ENCODE assay signal across 8 cellular contexts in genomic region chr20:18287915-18288747, GRCh38. TPM values are rescaled to one million over a fixed set of nuclear protein-coding genes. Genes with fewer than 3 reads are reported as not detected.
DNase-seq lines count a peak whose midpoint lies in the region; ATAC-seq and TF ChIP-seq lines count a peak whose summit lies in the region.

Gene ZNF133 (plus strand): TSS chr20:18288527. CDS start chr20:18305687, 17,160 bp downstream.

- CTCF ChIA-PET in SK-N-SH (lab: Yijun Ruan, JAX): interaction anchor here (0.9 to 2.1 kb wide), 3 partner anchors 12 to 29 kb away, joined by 3 to 9 read pairs (median 6); no protein-coding TSS in a partner anchor

- TF ChIP-seq RAD21 in SK-N-SH (IDR thresholded peaks at IDR 0.05; ENCODE audit: low read length): no peak

- H3K4me2 ChIP-seq in SK-N-SH: peak within 1 kb of the TSS; percentile 98

- DNase-seq in NCI-H1092 (lab: John Stamatoyannopoulos, UW) (peak; percentile 93), SK-N-SH (peak; percentile 93), glomerular visceral epithelial cell (ENCODE audit: extremely low spot score) (peak; percentile 96), omental fat pad (ENCODE audit: low spot score) (peak; percentile 97)
- DNase-seq in activated naive CD4-positive, alpha-beta T cell treated with anti-CD3 and anti-CD28 coated beads, Interleukin-2, amount 50 U/mL, for 72 hours (ENCODE audit: low spot score in 2 of 2): peak; percentile 95 to 96

- H3K9me3 ChIP-seq in SK-N-SH: peaks cover 4% of the 10 kb centered on the region; the same call in 1 of the 2 replicates

- H4K20me1 ChIP-seq in SK-N-SH (ENCODE audit: insufficient read depth): no peaks in the 10 kb centered on the region

- H3K27ac ChIP-seq in SK-N-SH (ENCODE audit: low read depth in 2 of 2, low read length in 1 of 2) (peak within 1 kb of the TSS; percentile 84 to 98), temporal lobe (ENCODE audit: low read depth, low read length) (peak within 1 kb of the TSS; percentile 93)

- TF ChIP-seq EP300 in SK-N-SH (IDR thresholded peaks at IDR 0.05; ENCODE audit: borderline replicate concordance in 1 of 2, low read depth in 1 of 2, low read length in 1 of 2): no peak

- H3K9me3 Mint-ChIP-seq in activated naive CD4-positive, alpha-beta T cell treated with anti-CD3 and anti-CD28 coated beads, Interleukin-2, amount 50 U/mL, for 72 hours: peaks cover 12 to 16% of the 10 kb centered on the region in 2 donors

- no peaks in the 10 kb centered on the region for H3K27me3 ChIP-seq in SK-N-SH (ENCODE audit: insufficient read depth)

- peak within 1 kb of the TSS; percentile 95 to 99 for H3K27ac Mint-ChIP-seq in activated naive CD4-positive, alpha-beta T cell treated with anti-CD3 and anti-CD28 coated beads, Interleukin-2, amount 50 U/mL, for 72 hours

- H3K4me3 ChIP-seq in SK-N-SH (ENCODE audit: low read depth in 2 of 2, low read length in 1 of 2): peak within 1 kb of the TSS; percentile 95 to 99

- peak; percentile 95 for ATAC-seq in HG02610 (IDR thresholded peaks at IDR 0.05; ENCODE audit: unreplicated experiment)
- ATAC-seq in activated naive CD4-positive, alpha-beta T cell treated with anti-CD3 and anti-CD28 coated beads, Interleukin-2, amount 50 U/mL, for 72 hours: peak; percentile 94 to 98
- ATAC-seq in omental fat pad (ENCODE audit: low FRiP score): peak; percentile 97

- TF ChIP-seq CTCF in SK-N-SH (IDR thresholded peaks at IDR 0.05): peak; percentile 27; the same call in 1 of the 2 replicates
- TF ChIP-seq CTCF in omental fat pad (IDR thresholded peaks at IDR 0.05): no peak

- 2% methylated on average over 49 of the region's 63 CpGs for WGBS in SK-N-SH (ENCODE audit: low lambda C conversion rate)

- POLR2A ChIA-PET in SK-N-SH (lab: Yijun Ruan, JAX): interaction anchor here (0.6 to 1.5 kb wide), 8 partner anchors 12 to 392 kb away, joined by 3 to 13 read pairs (median 4); partner anchors contain the start of genes DZANK1, KAT14, PET117 and POLR3F

- peak within 1 kb of the TSS; percentile 88 for H3K9ac ChIP-seq in SK-N-SH

- H2AFZ ChIP-seq in SK-N-SH (ENCODE audit: low read depth): peak within 1 kb of the TSS; percentile 95

- peaks cover 53 to 74% of the 10 kb centered on the region in 2 donors for H3K36me3 Mint-ChIP-seq in activated naive CD4-positive, alpha-beta T cell treated with anti-CD3 and anti-CD28 coated beads, Interleukin-2, amount 50 U/mL, for 72 hours

- peak; percentile 96 for TF ChIP-seq POLR2A in GM10847 (IDR thresholded peaks at IDR 0.05; ENCODE audit: extremely low read depth, insufficient read length)

- H3K4me1 ChIP-seq in SK-N-SH (ENCODE audit: control insufficient read depth in 1 of 2, insufficient read depth in 2 of 2, low read depth in 1 of 2, low read length in 1 of 2): peaks cover 6 to 14% of the 10 kb centered on the region in 2 experiments; a peak in 3 of 4 replicates

- no peaks in the 10 kb centered on the region for H3K9me2 ChIP-seq in SK-N-SH

- peaks cover 45% of the 10 kb centered on the region for H3K79me2 ChIP-seq in SK-N-SH (ENCODE audit: insufficient read depth)

- no peaks in the 10 kb centered on the region for H3F3A ChIP-seq in SK-N-SH (replicated peaks; ENCODE audit: insufficient read depth)

- H3K36me3 ChIP-seq in SK-N-SH (replicated peaks in 1 of 2; ENCODE audit: control insufficient read depth in 1 of 2, insufficient read depth in 2 of 2, low read length in 1 of 2): peaks cover 6 to 10% of the 10 kb centered on the region in 2 experiments

TF ChIP-seq in SK-N-SH, 30 proteins besides CTCF, POLR2A, EP300 and RAD21 (continues in another document):
- TF ChIP-seq MEF2A (IDR thresholded peaks at IDR 0.05; ENCODE audit: borderline replicate concordance, low read depth) (no peak), FOXJ3 (CRISPR knock-in tag; IDR thresholded peaks at IDR 0.05) (no peak), ELF1 (IDR thresholded peaks at IDR 0.05) (peak; percentile 93), RXRA (IDR thresholded peaks at IDR 0.05; ENCODE audit: borderline replicate concordance, low read depth) (no peak), YY1 (IDR thresholded peaks at IDR 0.05; ENCODE audit: low read depth) (no peak), ZBTB33 (IDR thresholded peaks at IDR 0.05; ENCODE audit: borderline replicate concordance, low read depth) (0 out of 2 replicates have a peak, but pooled peaks have one; percentile 14), CHD2 (IDR thresholded peaks at IDR 0.05; ENCODE audit: low read length, partially characterized antibody) (no peak), POLR2AphosphoS5 (IDR thresholded peaks at IDR 0.05; ENCODE audit: low read depth, low read length) (peak; percentile 96), USF2 (IDR thresholded peaks at IDR 0.05; ENCODE audit: borderline replicate concordance, low read depth, low read length) (no peak), EZH2phosphoT487 (IDR thresholded peaks at IDR 0.05; ENCODE audit: borderline replicate concordance, low read depth) (no peak), SMC3 (IDR thresholded peaks at IDR 0.05; ENCODE audit: low read depth, low read length) (no peak), RCOR1 (IDR thresholded peaks at IDR 0.05; ENCODE audit: low read length) (no peak), TCF12 (IDR thresholded peaks at IDR 0.05) (no peak), RFX5 (IDR thresholded peaks at IDR 0.05; ENCODE audit: low read length) (no peak), GABPA (IDR thresholded peaks at IDR 0.05; ENCODE audit: low read depth) (peak; percentile 98)
- TF ChIP-seq, protein P1, sequence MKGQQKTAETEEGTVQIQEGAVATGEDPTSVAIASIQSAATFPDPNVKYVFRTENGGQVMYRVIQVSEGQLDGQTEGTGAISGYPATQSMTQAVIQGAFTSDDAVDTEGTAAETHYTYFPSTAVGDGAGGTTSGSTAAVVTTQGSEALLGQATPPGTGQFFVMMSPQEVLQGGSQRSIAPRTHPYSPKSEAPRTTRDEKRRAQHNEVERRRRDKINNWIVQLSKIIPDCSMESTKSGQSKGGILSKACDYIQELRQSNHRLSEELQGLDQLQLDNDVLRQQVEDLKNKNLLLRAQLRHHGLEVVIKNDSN (IDR thresholded peaks at IDR 0.05; ENCODE audit: borderline replicate concordance, low read depth): no peak
- TF ChIP-seq, protein P2, sequence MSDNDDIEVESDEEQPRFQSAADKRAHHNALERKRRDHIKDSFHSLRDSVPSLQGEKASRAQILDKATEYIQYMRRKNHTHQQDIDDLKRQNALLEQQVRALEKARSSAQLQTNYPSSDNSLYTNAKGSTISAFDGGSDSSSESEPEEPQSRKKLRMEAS (IDR thresholded peaks at IDR 0.05; ENCODE audit: low read depth): peak; percentile 84
- TF ChIP-seq, protein P3, sequence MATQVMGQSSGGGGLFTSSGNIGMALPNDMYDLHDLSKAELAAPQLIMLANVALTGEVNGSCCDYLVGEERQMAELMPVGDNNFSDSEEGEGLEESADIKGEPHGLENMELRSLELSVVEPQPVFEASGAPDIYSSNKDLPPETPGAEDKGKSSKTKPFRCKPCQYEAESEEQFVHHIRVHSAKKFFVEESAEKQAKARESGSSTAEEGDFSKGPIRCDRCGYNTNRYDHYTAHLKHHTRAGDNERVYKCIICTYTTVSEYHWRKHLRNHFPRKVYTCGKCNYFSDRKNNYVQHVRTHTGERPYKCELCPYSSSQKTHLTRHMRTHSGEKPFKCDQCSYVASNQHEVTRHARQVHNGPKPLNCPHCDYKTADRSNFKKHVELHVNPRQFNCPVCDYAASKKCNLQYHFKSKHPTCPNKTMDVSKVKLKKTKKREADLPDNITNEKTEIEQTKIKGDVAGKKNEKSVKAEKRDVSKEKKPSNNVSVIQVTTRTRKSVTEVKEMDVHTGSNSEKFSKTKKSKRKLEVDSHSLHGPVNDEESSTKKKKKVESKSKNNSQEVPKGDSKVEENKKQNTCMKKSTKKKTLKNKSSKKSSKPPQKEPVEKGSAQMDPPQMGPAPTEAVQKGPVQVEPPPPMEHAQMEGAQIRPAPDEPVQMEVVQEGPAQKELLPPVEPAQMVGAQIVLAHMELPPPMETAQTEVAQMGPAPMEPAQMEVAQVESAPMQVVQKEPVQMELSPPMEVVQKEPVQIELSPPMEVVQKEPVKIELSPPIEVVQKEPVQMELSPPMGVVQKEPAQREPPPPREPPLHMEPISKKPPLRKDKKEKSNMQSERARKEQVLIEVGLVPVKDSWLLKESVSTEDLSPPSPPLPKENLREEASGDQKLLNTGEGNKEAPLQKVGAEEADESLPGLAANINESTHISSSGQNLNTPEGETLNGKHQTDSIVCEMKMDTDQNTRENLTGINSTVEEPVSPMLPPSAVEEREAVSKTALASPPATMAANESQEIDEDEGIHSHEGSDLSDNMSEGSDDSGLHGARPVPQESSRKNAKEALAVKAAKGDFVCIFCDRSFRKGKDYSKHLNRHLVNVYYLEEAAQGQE (IDR thresholded peaks at IDR 0.05; ENCODE audit: low read depth, low read length): 0 out of 2 replicates have a peak, but pooled peaks have one; percentile 31

RNA-seq across cellular contexts. Expression of gene ZNF133, which starts in this region (rescaled TPM):
- polyA plus RNA-seq in SK-N-SH (2012; rRNA removed): 15.5 and 20.6 TPM in 2 replicates
- polyA plus RNA-seq in SK-N-SH (2012; cell fraction: cytosol; rRNA removed): 7.8 and 12.1 TPM in 2 replicates
- 77.1 and 79.8 TPM in 2 replicates for polyA plus RNA-seq in SK-N-SH (2012; cell fraction: nucleus; rRNA removed)
- 1 to 10 TPM; 4.7 to 9.9 TPM for total RNA-seq in activated naive CD4-positive, alpha-beta T cell treated with anti-CD3 and anti-CD28 coated beads, Interleukin-2, amount 50 U/mL, for 72 hours
- total RNA-seq in omental fat pad (10 to 100 TPM in 2 of 4 donors, 1 to 10 TPM in 2; 6.7 to 18.1 (median 8.6) TPM), temporal lobe (21.1 TPM)

Comparison
In these comparisons a context has a peak if more than half of its experiments do, and no peak if none do; other contexts are left out.
1. Peak in every context shown above with its lines: DNase-seq, ATAC-seq, H3K4me3 ChIP-seq and H3K27ac ChIP-seq.